In the genomic region with DNA sequence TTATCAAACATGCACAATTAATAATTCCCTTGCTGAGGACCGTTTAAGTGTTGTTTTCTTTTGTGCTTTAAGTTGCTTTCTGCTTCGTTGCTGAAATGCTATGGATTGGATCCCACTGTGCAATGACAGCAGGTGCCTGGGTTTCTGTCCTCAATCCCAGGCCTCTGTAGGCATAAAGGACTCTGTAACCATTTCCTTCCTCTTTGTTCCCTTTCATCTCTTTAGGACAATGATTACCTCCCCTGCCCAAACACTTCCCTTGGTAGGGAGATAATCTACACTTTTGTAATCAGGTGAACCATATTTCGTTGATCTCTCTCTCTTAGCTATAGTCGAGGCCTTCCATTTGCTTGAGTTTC, we compare ENCODE assay signal across 1 cellular context.
TF ChIP-seq lines count a peak whose summit lies in the region.

No MANE protein-coding gene starts in this region.

TF ChIP-seq in WTC11, 78 proteins besides CTCF, POLR2A, EP300 and RAD21 (continued from another document):
- TF ChIP-seq ZSCAN18 (CRISPR knock-in tag; IDR thresholded peaks at IDR 0.05) (no peak), EMX1 (CRISPR knock-in tag; IDR thresholded peaks at IDR 0.05) (no peak), AR (CRISPR knock-in tag; IDR thresholded peaks at IDR 0.05) (no peak), IRF2 (CRISPR knock-in tag; IDR thresholded peaks at IDR 0.05; ENCODE audit: borderline replicate concordance, low read depth) (no peak), ZNF138 (CRISPR knock-in tag; conservative IDR thresholded peaks at IDR 0.05) (no peak), KAT7 (CRISPR knock-in tag; IDR thresholded peaks at IDR 0.05; ENCODE audit: borderline replicate concordance) (no peak), CREB1 (CRISPR knock-in tag; IDR thresholded peaks at IDR 0.05) (no peak), ERG (CRISPR knock-in tag; IDR thresholded peaks at IDR 0.05) (no peak), GTF2I (CRISPR knock-in tag; conservative IDR thresholded peaks at IDR 0.05) (no peak)
- TF ChIP-seq, protein P1, sequence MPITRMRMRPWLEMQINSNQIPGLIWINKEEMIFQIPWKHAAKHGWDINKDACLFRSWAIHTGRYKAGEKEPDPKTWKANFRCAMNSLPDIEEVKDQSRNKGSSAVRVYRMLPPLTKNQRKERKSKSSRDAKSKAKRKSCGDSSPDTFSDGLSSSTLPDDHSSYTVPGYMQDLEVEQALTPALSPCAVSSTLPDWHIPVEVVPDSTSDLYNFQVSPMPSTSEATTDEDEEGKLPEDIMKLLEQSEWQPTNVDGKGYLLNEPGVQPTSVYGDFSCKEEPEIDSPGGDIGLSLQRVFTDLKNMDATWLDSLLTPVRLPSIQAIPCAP (CRISPR knock-in tag; IDR thresholded peaks at IDR 0.05): no peak
- TF ChIP-seq, protein P2, sequence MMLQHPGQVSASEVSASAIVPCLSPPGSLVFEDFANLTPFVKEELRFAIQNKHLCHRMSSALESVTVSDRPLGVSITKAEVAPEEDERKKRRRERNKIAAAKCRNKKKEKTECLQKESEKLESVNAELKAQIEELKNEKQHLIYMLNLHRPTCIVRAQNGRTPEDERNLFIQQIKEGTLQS (CRISPR knock-in tag; conservative IDR thresholded peaks at IDR 0.05): no peak
- TF ChIP-seq, protein P3, sequence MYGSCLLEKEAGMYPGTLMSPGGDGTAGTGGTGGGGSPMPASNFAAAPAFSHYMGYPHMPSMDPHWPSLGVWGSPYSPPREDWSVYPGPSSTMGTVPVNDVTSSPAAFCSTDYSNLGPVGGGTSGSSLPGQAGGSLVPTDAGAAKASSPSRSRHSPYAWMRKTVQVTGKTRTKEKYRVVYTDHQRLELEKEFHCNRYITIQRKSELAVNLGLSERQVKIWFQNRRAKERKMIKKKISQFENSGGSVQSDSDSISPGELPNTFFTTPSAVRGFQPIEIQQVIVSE (CRISPR knock-in tag; IDR thresholded peaks at IDR 0.05; ENCODE audit: borderline replicate concordance): no peak
